ENCODE assay signal across 8 cellular contexts in the genomic region with DNA sequence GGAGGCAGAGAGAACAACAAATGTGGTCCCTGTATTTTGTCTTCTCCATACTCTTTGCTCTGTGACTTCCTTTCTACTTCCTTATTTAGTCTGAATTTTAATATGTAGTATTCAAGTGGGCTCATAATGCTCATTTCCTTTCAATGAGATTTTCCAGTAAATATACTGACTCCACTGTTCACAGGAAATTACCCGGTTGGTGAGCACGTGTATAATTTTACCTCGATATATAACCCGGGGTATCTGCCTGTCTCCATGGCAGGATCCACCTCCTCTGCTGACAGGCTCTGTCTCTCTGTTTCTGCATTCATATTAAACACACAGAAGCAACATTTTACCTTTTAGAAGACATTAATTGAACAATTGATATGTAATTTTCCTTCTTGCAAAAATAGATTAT.
DNase-seq lines count a peak whose midpoint lies in the region; ATAC-seq and TF ChIP-seq lines count a peak whose summit lies in the region.

No MANE protein-coding gene starts in this region.

- H2BK5ac ChIP-seq in trophoblast cell (ENCODE audit: low read depth, low read length, poor library complexity): no peak overlapping the region

- H3K9ac ChIP-seq in Loucy (ENCODE audit: low read depth, low read length, poor library complexity, severe bottlenecking) (peak overlapping the region; percentile 9), trophoblast cell (ENCODE audit: low read length) (no peak overlapping the region)

- H3K4me3 ChIP-seq in Loucy (ENCODE audit: low read length, poor library complexity, severe bottlenecking): peak overlapping the region; percentile 14
- H3K4me3 ChIP-seq in trophoblast cell (ENCODE audit: low read depth, low read length): no peak overlapping the region

- H3K27ac ChIP-seq in trophoblast cell (ENCODE audit: low read depth, low read length): peak overlapping the region; percentile 16

- H3K14ac ChIP-seq in trophoblast cell (ENCODE audit: low read length): no peak overlapping the region

- H2AFZ ChIP-seq in Loucy (ENCODE audit: low read length) (peak overlapping the region; percentile 49), trophoblast cell (ENCODE audit: insufficient read depth, low read length, poor library complexity) (no peak overlapping the region)

- TF ChIP-seq CTCF in Loucy (conservative IDR thresholded peaks at IDR 0.05; ENCODE audit: low read length): no peak

- H3K79me2 ChIP-seq in Loucy (ENCODE audit: insufficient read depth, low read length) (no peaks in the 10 kb centered on the region), trophoblast cell (ENCODE audit: control insufficient read depth, insufficient read depth, low read length, poor library complexity) (no peaks in the 10 kb centered on the region)

- H2BK120ac ChIP-seq in trophoblast cell (ENCODE audit: insufficient read depth, low read length, poor library complexity): no peak overlapping the region

- H3K4me1 ChIP-seq in Loucy (ENCODE audit: insufficient read depth, low read length, poor library complexity, severe bottlenecking) (peaks cover 36% of the 10 kb centered on the region), trophoblast cell (ENCODE audit: control insufficient read depth in 1 of 2, insufficient read depth in 2 of 2, low read length in 2 of 2) (peaks cover 5 to 6% of the 10 kb centered on the region in 2 experiments)

- H3K36me3 ChIP-seq in Loucy (ENCODE audit: insufficient read depth, low read length) (no peaks in the 10 kb centered on the region), trophoblast cell (ENCODE audit: control insufficient read depth in 1 of 2, insufficient read depth in 2 of 2, low read length in 2 of 2) (no peaks in the 10 kb centered on the region)

- no peak overlapping the region for H2AK5ac ChIP-seq in trophoblast cell (ENCODE audit: low read length)

- peak overlapping the region; percentile 59 for H3K4me2 ChIP-seq in Loucy (ENCODE audit: low read depth, low read length, poor library complexity, severe bottlenecking)
- no peak overlapping the region for H3K4me2 ChIP-seq in trophoblast cell (ENCODE audit: low read length)

- no peak overlapping the region for H4K12ac ChIP-seq in trophoblast cell (ENCODE audit: low read depth, low read length)

- H3K79me1 ChIP-seq in trophoblast cell (ENCODE audit: low read length): peaks cover 6% of the 10 kb centered on the region

- H2BK12ac ChIP-seq in trophoblast cell (ENCODE audit: low read length): no peak overlapping the region

- no peaks in the 10 kb centered on the region for H3K9me2 ChIP-seq in Loucy (replicated peaks; ENCODE audit: low read depth, low read length)

- peak overlapping the region; percentile 34 for H4K91ac ChIP-seq in trophoblast cell (ENCODE audit: low read depth, low read length)

- no peaks in the 10 kb centered on the region for H4K20me1 ChIP-seq in Loucy (ENCODE audit: insufficient read depth, low read length, poor library complexity, severe bottlenecking)

- no peak overlapping the region for H3K4ac ChIP-seq in trophoblast cell (ENCODE audit: low read depth, low read length)

- no peak overlapping the region for H3K23ac ChIP-seq in trophoblast cell (ENCODE audit: low read length)

- H3F3A ChIP-seq in Loucy (ENCODE audit: low read depth): no peaks in the 10 kb centered on the region; the same call in 1 of the 2 replicates

- ATAC-seq in GM21786 (IDR thresholded peaks at IDR 0.05; ENCODE audit: unreplicated experiment): no peak
- ATAC-seq in HG03432 (IDR thresholded peaks at IDR 0.05; ENCODE audit: unreplicated experiment): no peak

- H3K9me3 ChIP-seq in Loucy (ENCODE audit: insufficient read depth, low read depth, low read length) (no peaks in the 10 kb centered on the region), trophoblast cell (ENCODE audit: insufficient read depth, low read depth, low read length) (no peaks in the 10 kb centered on the region)

- H3K18ac ChIP-seq in trophoblast cell (ENCODE audit: low read length): no peak overlapping the region

- H3K27me3 ChIP-seq in Loucy (ENCODE audit: insufficient read depth, low read length, poor library complexity, severe bottlenecking) (no peaks in the 10 kb centered on the region), trophoblast cell (ENCODE audit: insufficient read depth, low read length) (no peaks in the 10 kb centered on the region)

- DNase-seq in AML-193 (lab: John Stamatoyannopoulos, UW): peak; percentile 25 to 27
- DNase-seq in dermis blood vessel endothelial cell: peak; percentile 86
- DNase-seq in trophoblast cell: no peak
- no peak for DNase-seq in NCI-H1694 (lab: John Stamatoyannopoulos, UW)
- no peak for DNase-seq in activated CD4-positive, CD25-positive, alpha-beta regulatory T cell treated with anti-CD3 and anti-CD28 coated beads, Interleukin-2, amount 50 U/mL, for 72 hours

- no CpG with 5 or more reads among the region's 4 CpGs for WGBS in trophoblast cell (ENCODE audit: extremely low coverage, insufficient coverage, insufficient read length)

- no peak overlapping the region for H4K8ac ChIP-seq in trophoblast cell (ENCODE audit: low read depth, low read length)

Comparison
In these comparisons a context has a peak if more than half of its experiments do, and no peak if none do; other contexts are left out.
1. DNase-seq: peak in AML-193 (2 of 2) and dermis blood vessel endothelial cell (single experiment); none in trophoblast cell (0 of 2), NCI-H1694 (single experiment) and activated CD4-positive, CD25-positive, alpha-beta regulatory T cell treated with anti-CD3 and anti-CD28 coated beads, Interleukin-2, amount 50 U/mL, for 72 hours (single experiment).